1 cellular context compared by ENCODE assay signal in the genomic region with DNA sequence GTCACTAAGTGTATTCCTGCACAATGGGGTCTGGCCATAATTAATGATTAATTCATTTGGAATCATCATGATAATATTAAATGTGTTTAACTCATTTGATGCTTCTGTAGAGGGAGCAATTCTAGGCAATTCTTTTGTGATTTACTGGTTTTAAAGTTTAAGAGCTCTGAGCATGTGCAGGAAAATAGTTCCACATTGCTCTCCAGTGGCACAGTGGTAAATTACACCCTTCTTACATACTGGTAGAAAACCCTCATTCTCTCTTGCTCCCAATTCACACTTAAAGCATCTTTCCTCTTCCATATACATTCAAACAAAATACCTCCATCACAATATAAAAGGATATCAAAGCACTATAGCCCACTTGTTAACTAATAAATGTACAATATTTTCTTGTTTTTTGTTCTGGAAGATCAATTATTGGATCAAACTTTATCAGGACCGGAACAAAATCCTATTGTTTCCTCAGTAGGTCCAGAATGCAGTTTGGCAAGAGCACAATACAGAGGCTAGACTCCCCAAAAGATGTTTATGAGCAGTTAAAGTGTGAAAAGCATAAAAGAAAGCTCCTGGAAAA.
TF ChIP-seq lines count a peak whose summit lies in the region.

No MANE protein-coding gene starts in this region.

TF ChIP-seq in GM23338, 12 proteins besides CTCF, POLR2A, EP300 and RAD21:
- TF ChIP-seq, protein P1, sequence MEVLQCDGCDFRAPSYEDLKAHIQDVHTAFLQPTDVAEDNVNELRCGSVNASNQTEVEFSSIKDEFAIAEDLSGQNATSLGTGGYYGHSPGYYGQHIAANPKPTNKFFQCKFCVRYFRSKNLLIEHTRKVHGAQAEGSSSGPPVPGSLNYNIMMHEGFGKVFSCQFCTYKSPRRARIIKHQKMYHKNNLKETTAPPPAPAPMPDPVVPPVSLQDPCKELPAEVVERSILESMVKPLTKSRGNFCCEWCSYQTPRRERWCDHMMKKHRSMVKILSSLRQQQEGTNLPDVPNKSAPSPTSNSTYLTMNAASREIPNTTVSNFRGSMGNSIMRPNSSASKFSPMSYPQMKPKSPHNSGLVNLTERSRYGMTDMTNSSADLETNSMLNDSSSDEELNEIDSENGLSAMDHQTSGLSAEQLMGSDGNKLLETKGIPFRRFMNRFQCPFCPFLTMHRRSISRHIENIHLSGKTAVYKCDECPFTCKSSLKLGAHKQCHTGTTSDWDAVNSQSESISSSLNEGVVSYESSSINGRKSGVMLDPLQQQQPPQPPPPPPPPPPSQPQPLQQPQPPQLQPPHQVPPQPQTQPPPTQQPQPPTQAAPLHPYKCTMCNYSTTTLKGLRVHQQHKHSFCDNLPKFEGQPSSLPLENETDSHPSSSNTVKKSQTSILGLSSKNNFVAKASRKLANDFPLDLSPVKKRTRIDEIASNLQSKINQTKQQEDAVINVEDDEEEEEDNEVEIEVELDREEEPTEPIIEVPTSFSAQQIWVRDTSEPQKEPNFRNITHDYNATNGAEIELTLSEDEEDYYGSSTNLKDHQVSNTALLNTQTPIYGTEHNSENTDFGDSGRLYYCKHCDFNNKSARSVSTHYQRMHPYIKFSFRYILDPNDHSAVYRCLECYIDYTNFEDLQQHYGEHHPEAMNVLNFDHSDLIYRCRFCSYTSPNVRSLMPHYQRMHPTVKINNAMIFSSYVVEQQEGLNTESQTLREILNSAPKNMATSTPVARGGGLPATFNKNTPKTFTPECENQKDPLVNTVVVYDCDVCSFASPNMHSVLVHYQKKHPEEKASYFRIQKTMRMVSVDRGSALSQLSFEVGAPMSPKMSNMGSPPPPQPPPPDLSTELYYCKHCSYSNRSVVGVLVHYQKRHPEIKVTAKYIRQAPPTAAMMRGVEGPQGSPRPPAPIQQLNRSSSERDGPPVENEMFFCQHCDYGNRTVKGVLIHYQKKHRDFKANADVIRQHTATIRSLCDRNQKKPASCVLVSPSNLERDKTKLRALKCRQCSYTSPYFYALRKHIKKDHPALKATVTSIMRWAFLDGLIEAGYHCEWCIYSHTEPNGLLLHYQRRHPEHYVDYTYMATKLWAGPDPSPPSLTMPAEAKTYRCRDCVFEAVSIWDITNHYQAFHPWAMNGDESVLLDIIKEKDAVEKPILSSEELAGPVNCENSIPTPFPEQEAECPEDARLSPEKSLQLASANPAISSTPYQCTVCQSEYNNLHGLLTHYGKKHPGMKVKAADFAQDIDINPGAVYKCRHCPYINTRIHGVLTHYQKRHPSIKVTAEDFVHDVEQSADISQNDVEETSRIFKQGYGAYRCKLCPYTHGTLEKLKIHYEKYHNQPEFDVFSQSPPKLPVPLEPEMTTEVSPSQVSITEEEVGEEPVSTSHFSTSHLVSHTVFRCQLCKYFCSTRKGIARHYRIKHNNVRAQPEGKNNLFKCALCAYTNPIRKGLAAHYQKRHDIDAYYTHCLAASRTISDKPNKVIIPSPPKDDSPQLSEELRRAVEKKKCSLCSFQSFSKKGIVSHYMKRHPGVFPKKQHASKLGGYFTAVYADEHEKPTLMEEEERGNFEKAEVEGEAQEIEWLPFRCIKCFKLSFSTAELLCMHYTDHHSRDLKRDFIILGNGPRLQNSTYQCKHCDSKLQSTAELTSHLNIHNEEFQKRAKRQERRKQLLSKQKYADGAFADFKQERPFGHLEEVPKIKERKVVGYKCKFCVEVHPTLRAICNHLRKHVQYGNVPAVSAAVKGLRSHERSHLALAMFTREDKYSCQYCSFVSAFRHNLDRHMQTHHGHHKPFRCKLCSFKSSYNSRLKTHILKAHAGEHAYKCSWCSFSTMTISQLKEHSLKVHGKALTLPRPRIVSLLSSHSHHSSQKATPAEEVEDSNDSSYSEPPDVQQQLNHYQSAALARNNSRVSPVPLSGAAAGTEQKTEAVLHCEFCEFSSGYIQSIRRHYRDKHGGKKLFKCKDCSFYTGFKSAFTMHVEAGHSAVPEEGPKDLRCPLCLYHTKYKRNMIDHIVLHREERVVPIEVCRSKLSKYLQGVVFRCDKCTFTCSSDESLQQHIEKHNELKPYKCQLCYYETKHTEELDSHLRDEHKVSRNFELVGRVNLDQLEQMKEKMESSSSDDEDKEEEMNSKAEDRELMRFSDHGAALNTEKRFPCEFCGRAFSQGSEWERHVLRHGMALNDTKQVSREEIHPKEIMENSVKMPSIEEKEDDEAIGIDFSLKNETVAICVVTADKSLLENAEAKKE (CRISPR knock-in tag; IDR thresholded peaks at IDR 0.05): no peak
- no peak for TF ChIP-seq EZH2phosphoT487 (IDR thresholded peaks at IDR 0.05; ENCODE audit: unreplicated experiment)
- no peak for TF ChIP-seq ZNF331 (CRISPR knock-in tag; IDR thresholded peaks at IDR 0.05; ENCODE audit: low read depth)
- TF ChIP-seq POLR2AphosphoS5 (IDR thresholded peaks at IDR 0.05; ENCODE audit: low read depth): no peak
- no peak for TF ChIP-seq NANOG (IDR thresholded peaks at IDR 0.05; ENCODE audit: borderline replicate concordance)
- TF ChIP-seq EZH2 (IDR thresholded peaks at IDR 0.05; ENCODE audit: low read depth, unreplicated experiment): no peak
- TF ChIP-seq STAT1 (IDR thresholded peaks at IDR 0.05; ENCODE audit: unreplicated experiment): no peak
- TF ChIP-seq CREB1 (CRISPR knock-in tag; IDR thresholded peaks at IDR 0.05; ENCODE audit: low read depth): no peak
- TF ChIP-seq, protein P2, sequence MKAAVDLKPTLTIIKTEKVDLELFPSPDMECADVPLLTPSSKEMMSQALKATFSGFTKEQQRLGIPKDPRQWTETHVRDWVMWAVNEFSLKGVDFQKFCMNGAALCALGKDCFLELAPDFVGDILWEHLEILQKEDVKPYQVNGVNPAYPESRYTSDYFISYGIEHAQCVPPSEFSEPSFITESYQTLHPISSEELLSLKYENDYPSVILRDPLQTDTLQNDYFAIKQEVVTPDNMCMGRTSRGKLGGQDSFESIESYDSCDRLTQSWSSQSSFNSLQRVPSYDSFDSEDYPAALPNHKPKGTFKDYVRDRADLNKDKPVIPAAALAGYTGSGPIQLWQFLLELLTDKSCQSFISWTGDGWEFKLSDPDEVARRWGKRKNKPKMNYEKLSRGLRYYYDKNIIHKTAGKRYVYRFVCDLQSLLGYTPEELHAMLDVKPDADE (IDR thresholded peaks at IDR 0.05): no peak
